ENCODE assay signal across 13 cellular contexts in genomic region chr2:36389081-36389480, GRCh38. TPM values are rescaled to one million over a fixed set of nuclear protein-coding genes. Genes with fewer than 3 reads are reported as not detected.
DNase-seq lines count a peak whose midpoint lies in the region; ATAC-seq, FAIRE-seq and TF ChIP-seq lines count a peak whose summit lies in the region.
"Had no signal": no experiment of that assay in that cellular context is flagged by ENCODE, and none has a peak within 500 bp of the region (broad histone marks: within the 10 kb centered on the region; RNA-seq: fewer than 3 reads in every experiment).

No MANE protein-coding gene starts in this region.

- H3K4me3 ChIP-seq in Panc1 (ENCODE audit: low read depth in 2 of 2, low read length in 2 of 2) (no peak overlapping the region), endothelial cell of umbilical vein (replicated peaks in 1 of 3; ENCODE audit: insufficient read depth in 1 of 3, low read depth in 1 of 3, low read length in 3 of 3) (no peak overlapping the region), lung (no peak overlapping the region), thoracic aorta (peak overlapping the region; percentile 15)

- H3K4me1 ChIP-seq in Panc1 (ENCODE audit: control insufficient read depth, insufficient read depth, low read length) (peaks cover 95% of the 10 kb centered on the region), endothelial cell of umbilical vein (ENCODE audit: control insufficient read depth, extremely low read depth, insufficient read depth, low read length) (peaks cover 87% of the 10 kb centered on the region), lung (ENCODE audit: control insufficient read depth in 2 of 2, insufficient read depth in 2 of 2, low read length in 2 of 2) (peaks cover 10 to 27% of the 10 kb centered on the region in 2 donors), thoracic aorta (ENCODE audit: control insufficient read depth in 1 of 2, low read depth in 2 of 2) (peaks cover 36 to 60% of the 10 kb centered on the region in 2 donors)

- peak; percentile 70 for FAIRE-seq in endothelial cell of umbilical vein (lab: Jason Lieb, UNC)
- FAIRE-seq: endometrium had no signal

- BruUV-seq in Panc1 (replicated peaks; lab: Mats Ljungman, UMichigan) (no TSS peak), endothelial cell of umbilical vein (replicated peaks; lab: Mats Ljungman, UMichigan) (no TSS peak)

- H2AFZ ChIP-seq in endothelial cell of umbilical vein (ENCODE audit: low read depth, low read length): no peak overlapping the region

- intact Hi-C loops in Panc1 (cut with micrococcal nuclease; ENCODE audit: unreplicated experiment): no loop called here
- intact Hi-C loops in endothelial cell of umbilical vein (cut with micrococcal nuclease): loop anchor here (1.0 to 2.0 kb wide), 4 partner anchors 8 to 30 kb away; no protein-coding TSS in a partner anchor

- no peaks in the 10 kb centered on the region for H3K9me1 ChIP-seq in endothelial cell of umbilical vein (replicated peaks; ENCODE audit: control insufficient read depth, extremely low read depth, insufficient read depth, low read length)

- no peaks in the 10 kb centered on the region for H3K27me3 ChIP-seq in Panc1 (ENCODE audit: control insufficient read depth, insufficient read depth, low read length)
- no peaks in the 10 kb centered on the region for H3K27me3 ChIP-seq in endothelial cell of umbilical vein (ENCODE audit: control insufficient read depth in 2 of 2, insufficient read depth in 2 of 2, low read length in 2 of 2)
- no peaks in the 10 kb centered on the region for H3K27me3 ChIP-seq in lung (ENCODE audit: control insufficient read depth, insufficient read depth)
- no peaks in the 10 kb centered on the region for H3K27me3 ChIP-seq in thoracic aorta (replicated peaks; ENCODE audit: insufficient read depth)

- peak overlapping the region; percentile 81 for H3K4me2 ChIP-seq in endothelial cell of umbilical vein (ENCODE audit: insufficient read depth, low read length)

- H3K9ac ChIP-seq in endothelial cell of umbilical vein (replicated peaks; ENCODE audit: extremely low read depth, insufficient read depth, low read length): peak overlapping the region; percentile 88

- POLR2A ChIA-PET in Panc1 (lab: Charles Lee) (no interaction called here), endothelial cell of umbilical vein (lab: Charles Lee) (interaction anchor here (0.9 to 2.5 kb wide), 3 partner anchors 15 to 71 kb away, joined by 4 to 8 read pairs (median 7); no protein-coding TSS in a partner anchor)

- TF ChIP-seq CTCF in Panc1 (IDR thresholded peaks at IDR 0.05) (no peak), endothelial cell of umbilical vein (IDR thresholded peaks at IDR 0.05; ENCODE audit: extremely low read depth in 1 of 2, insufficient read depth in 1 of 2, low read depth in 1 of 2, low read length in 2 of 2) (no peak), lung (IDR thresholded peaks at IDR 0.05; ENCODE audit: control extremely low read depth, extremely low read depth) (no peak), thoracic aorta (IDR thresholded peaks at IDR 0.05) (no peak)

- dilution Hi-C loops in endothelial cell of umbilical vein (cut with MboI; ENCODE audit: extremely low pct_ligation_motif_present, low sequenced_read_pairs): no loop called here

- CTCF ChIA-PET in Panc1 (lab: Charles Lee): interaction anchor here (0.5 kb wide), 1 partner anchor 67 kb away, joined by 4 read pairs; no protein-coding TSS in a partner anchor
- CTCF ChIA-PET in endothelial cell of umbilical vein (lab: Charles Lee): interaction anchor here (0.7 to 2.3 kb wide), 14 partner anchors 8 to 71 kb away, joined by 3 to 13 read pairs (median 4); no protein-coding TSS in a partner anchor

- no peak for TF ChIP-seq POLR2A in endothelial cell of umbilical vein (IDR thresholded peaks at IDR 0.05; ENCODE audit: low read depth, low read length)

- H4K20me1 ChIP-seq in endothelial cell of umbilical vein (replicated peaks; ENCODE audit: control insufficient read depth, extremely low read depth, insufficient read depth, low read length): no peaks in the 10 kb centered on the region

- no peaks in the 10 kb centered on the region for H3K9me3 ChIP-seq in Panc1 (ENCODE audit: control insufficient read depth, insufficient read depth, low read depth, low read length)
- no peaks in the 10 kb centered on the region for H3K9me3 ChIP-seq in endothelial cell of umbilical vein (replicated peaks; ENCODE audit: control insufficient read depth, insufficient read depth, low read length)
- no peaks in the 10 kb centered on the region for H3K9me3 ChIP-seq in lung (ENCODE audit: control insufficient read depth in 2 of 2, insufficient read depth in 1 of 2, low read length in 1 of 2)
- H3K9me3 ChIP-seq in thoracic aorta: no peaks in the 10 kb centered on the region

- H3K36me3 ChIP-seq in Panc1 (ENCODE audit: control insufficient read depth, insufficient read depth, low read length) (peaks cover 7% of the 10 kb centered on the region; the same call in 1 of the 2 replicates), endothelial cell of umbilical vein (ENCODE audit: control insufficient read depth in 2 of 2, extremely low read depth in 1 of 2, insufficient read depth in 2 of 2, low read length in 2 of 2) (peaks cover 2 to 10% of the 10 kb centered on the region in 2 experiments), lung (ENCODE audit: control insufficient read depth in 2 of 2, insufficient read depth in 2 of 2, low read length in 2 of 2) (no peaks in the 10 kb centered on the region), thoracic aorta (no peaks in the 10 kb centered on the region)

- no peak for DNase-seq in Panc1 (ENCODE audit: low read depth, low spot score)
- peak; percentile 87 for DNase-seq in endothelial cell of umbilical vein (ENCODE audit: low read depth, low spot score)
- no peak for DNase-seq in lung (ENCODE audit: low spot score)
- no peak for DNase-seq in thoracic aorta (ENCODE audit: low spot score)
- DNase-seq in DMS153 treated with DMSO at 0.1 percent for 48 hours (lab: John Stamatoyannopoulos, UW; ENCODE audit: unreplicated experiment): no peak
- DNase-seq: activated CD4-positive, CD25-positive, alpha-beta regulatory T cell; NCI-H1417; stimulated activated CD4-positive, alpha-beta T cell treated with anti-CD3 and anti-CD28 coated beads, Interleukin-2, amount 100 ng/mL, for 48 hours had no signal

- 45 to 75% methylated on average over 4 of the region's 4 CpGs for WGBS in lung, 2 donors

- peaks cover 98% of the 10 kb centered on the region for H3K79me2 ChIP-seq in endothelial cell of umbilical vein (ENCODE audit: control insufficient read depth, insufficient read depth, low read length)

- H3K27ac ChIP-seq in Panc1 (ENCODE audit: low read length): peak overlapping the region; percentile 93
- peak overlapping the region; percentile 98 for H3K27ac ChIP-seq in endothelial cell of umbilical vein (ENCODE audit: insufficient read depth, low read depth, low read length)
- H3K27ac ChIP-seq in lung (ENCODE audit: low read depth in 1 of 2, low read length in 1 of 2): peak overlapping the region in 1 of 2 donors; percentile 45
- H3K27ac ChIP-seq in thoracic aorta: peak overlapping the region; percentile 10 to 20
- H3K27ac ChIP-seq: HL-60 had no signal

- ATAC-seq in Panc1 (peak; percentile 60), lung (ENCODE audit: insufficient read depth, low FRiP score) (peak; percentile 51), thoracic aorta (ENCODE audit: insufficient number of reproducible peaks, low FRiP score, low read depth) (no peak), GM21723 (IDR thresholded peaks at IDR 0.05; ENCODE audit: unreplicated experiment) (no peak), HG03378 (IDR thresholded peaks at IDR 0.05; ENCODE audit: unreplicated experiment) (no peak), HG03108 (IDR thresholded peaks at IDR 0.05; ENCODE audit: unreplicated experiment) (no peak)

- in situ Hi-C loops in Panc1 (cut with HindIII; ENCODE audit: low pct_unique_long_range_greater_than_20kb, low sequenced_read_pairs): no loop called here

TF ChIP-seq in endothelial cell of umbilical vein, 7 proteins besides CTCF, POLR2A, EP300 and RAD21:
- TF ChIP-seq POLR2AphosphoS5 (IDR thresholded peaks at IDR 0.05; ENCODE audit: insufficient read depth, low read depth, low read length): peak; percentile 46
- no peak for TF ChIP-seq EZH2 (IDR thresholded peaks at IDR 0.05; ENCODE audit: borderline replicate concordance, low read depth, low read length, severe bottlenecking)
- TF ChIP-seq FOS (IDR thresholded peaks at IDR 0.05; ENCODE audit: borderline replicate concordance, insufficient read depth, low read length): peak; percentile 59
- TF ChIP-seq MYC (IDR thresholded peaks at IDR 0.05; ENCODE audit: low read depth, low read length): no peak
- peak; percentile 92 for TF ChIP-seq GATA2 (IDR thresholded peaks at IDR 0.05; ENCODE audit: insufficient read depth, insufficient read length, low read depth, low read length)
- peak; percentile 90 for TF ChIP-seq JUN (IDR thresholded peaks at IDR 0.05; ENCODE audit: borderline replicate concordance, insufficient read depth, insufficient read length, low read depth)
- no peak for TF ChIP-seq MAX (IDR thresholded peaks at IDR 0.05; ENCODE audit: insufficient read depth, insufficient read length)
TF ChIP-seq in endothelial cell of umbilical vein: peak in this region for 4.

RNA-seq across cellular contexts. Expression of gene CRIM1, which starts 33.5 kb away (rescaled TPM):
- total RNA-seq in Panc1 (2021; ENCODE audit: unreplicated experiment): 290 TPM
- polyA plus RNA-seq in Panc1 (2012; ENCODE audit: insufficient read length): 285 TPM
- 649 and 675 TPM in 2 replicates for total RNA-seq in endothelial cell of umbilical vein
- polyA plus RNA-seq in endothelial cell of umbilical vein: 422 and 462 TPM in 2 replicates
- polyA plus RNA-seq in endothelial cell of umbilical vein (2011; cell fraction: cytosol; rRNA removed): 397 and 400 TPM in 2 replicates
- 406 and 467 TPM in 2 replicates for polyA plus RNA-seq in endothelial cell of umbilical vein (2011; cell fraction: nucleus; rRNA removed)
- polyA plus RNA-seq in endothelial cell of umbilical vein (2012): 369 and 389 TPM in 2 replicates
- 1,644 and 1,810 TPM in 2 replicates for polyA minus RNA-seq in endothelial cell of umbilical vein
- 271 TPM for polyA minus RNA-seq in endothelial cell of umbilical vein (2011; cell fraction: cytosol; rRNA and poly(A)+ RNA removed)
- polyA minus RNA-seq in endothelial cell of umbilical vein (2011; cell fraction: nucleus; rRNA and poly(A)+ RNA removed): 1,549 and 1,599 TPM in 2 replicates
- total RNA-seq in lung: 100 to 1,000 TPM in 1 of 2 donors, 10 to 100 TPM in 1; 76.1 to 119 TPM
- polyA plus RNA-seq in lung: 10 to 100 TPM; 24.3 to 40.8 TPM
- total RNA-seq in thoracic aorta: 100 to 1,000 TPM; 217 to 465 TPM

Comparison
In these comparisons a context has a peak if more than half of its experiments do, and no peak if none do; other contexts are left out.
1. ATAC-seq: peak in Panc1 (single experiment) and lung (single experiment); none in thoracic aorta (single experiment), GM21723 (single experiment), HG03378 (single experiment) and HG03108 (single experiment).